ENCODE assay signal across 9 cellular contexts in the genomic region with DNA sequence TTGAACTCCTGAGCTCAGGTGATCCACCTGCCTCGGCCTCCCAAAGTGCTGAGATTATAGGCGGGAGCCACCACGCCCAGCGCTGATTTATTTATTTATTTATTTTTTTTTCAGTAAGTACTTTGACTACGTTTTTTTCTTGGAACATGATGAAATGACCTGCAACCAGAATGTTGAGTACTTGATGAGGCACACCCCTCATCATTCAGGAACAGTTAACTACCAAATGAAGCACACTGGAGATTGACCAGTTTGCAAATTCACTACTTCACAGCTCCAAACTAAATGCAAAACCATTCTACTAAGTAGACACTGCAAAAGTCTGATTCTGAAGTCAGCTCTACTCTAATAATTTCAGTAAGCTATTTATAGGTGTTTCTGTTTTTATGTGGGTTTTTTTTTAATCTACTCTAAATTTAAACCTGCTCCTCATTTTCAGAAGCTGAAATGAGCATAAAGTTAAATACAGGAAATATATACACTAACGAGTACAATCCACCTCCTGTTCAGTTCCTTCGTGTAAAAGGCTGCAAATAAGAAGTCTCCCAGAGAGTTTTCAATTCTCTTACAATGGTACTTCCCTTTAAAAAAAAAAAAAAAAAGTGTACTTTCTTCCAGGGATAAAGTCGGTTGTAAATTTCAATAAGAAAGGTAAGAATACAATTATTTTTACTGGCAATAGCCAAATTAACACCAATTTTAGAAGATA. TPM values are rescaled to one million over a fixed set of nuclear protein-coding genes. Genes with fewer than 3 reads are reported as not detected.
DNase-seq lines count a peak whose midpoint lies in the region; ATAC-seq and TF ChIP-seq lines count a peak whose summit lies in the region.
"Had no signal": no experiment of that assay in that cellular context is flagged by ENCODE, and none has a peak within 500 bp of the region (broad histone marks: within the 10 kb centered on the region; RNA-seq: fewer than 3 reads in every experiment).

No MANE protein-coding gene starts in this region.

- H3K27me3 ChIP-seq in hepatocyte: no peaks in the 10 kb centered on the region
- H3K27me3 ChIP-seq in thoracic aorta (replicated peaks; ENCODE audit: insufficient read depth): no peaks in the 10 kb centered on the region

- H3K36me3 ChIP-seq in hepatocyte (replicated peaks; ENCODE audit: insufficient read depth, low read depth): no peaks in the 10 kb centered on the region
- H3K36me3 ChIP-seq in thoracic aorta: no peaks in the 10 kb centered on the region

- H3K4me1 Mint-ChIP-seq in activated CD8-positive, alpha-beta memory T cell treated with anti-CD3 and anti-CD28 coated beads, Interleukin-2, amount 10 ng/mL, durations not matched to agents 7 days and 5 days: peaks cover 43% of the 10 kb centered on the region
- H3K4me1 Mint-ChIP-seq in WTC11: peaks cover 40% of the 10 kb centered on the region

- H3K36me3 Mint-ChIP-seq in activated CD8-positive, alpha-beta memory T cell treated with anti-CD3 and anti-CD28 coated beads, Interleukin-2, amount 10 ng/mL, durations not matched to agents 7 days and 5 days: peaks cover 6% of the 10 kb centered on the region
- no peaks in the 10 kb centered on the region for H3K36me3 Mint-ChIP-seq in WTC11

- H3K9me2 ChIP-seq in hepatocyte (replicated peaks; ENCODE audit: insufficient read depth): no peaks in the 10 kb centered on the region

- 65% methylated on average over 8 of the region's 8 CpGs for WGBS in hepatocyte (ENCODE audit: low lambda C conversion rate, missing lambda C conversion rate)

- H3K4me1 ChIP-seq in hepatocyte (ENCODE audit: insufficient read depth) (peaks cover 22% of the 10 kb centered on the region), thoracic aorta (ENCODE audit: control insufficient read depth in 1 of 2, low read depth in 2 of 2) (peaks cover 17 to 52% of the 10 kb centered on the region in 2 donors)

- DNase-seq in activated CD8-positive, alpha-beta memory T cell treated with anti-CD3 and anti-CD28 coated beads, Interleukin-2, amount 10 ng/mL, durations not matched to agents 7 days and 5 days: no peak
- DNase-seq in activated CD8-positive, alpha-beta memory T cell treated with anti-CD3 and anti-CD28 coated beads, Interleukin-2, amount 50 U/mL, for 4 hours: no peak
- DNase-seq in WTC11 (ENCODE audit: low spot score): no peak
- peak; percentile 12 for DNase-seq in hepatocyte (ENCODE audit: low spot score)
- DNase-seq in thoracic aorta (ENCODE audit: low spot score): no peak
- DNase-seq in GOT3 (lab: John Stamatoyannopoulos, UW): no peak
- no peak for DNase-seq in NCI-H345 treated with DMSO at 0.1 percent for 48 hours (lab: John Stamatoyannopoulos, UW; ENCODE audit: unreplicated experiment)
- DNase-seq: stimulated activated CD4-positive, alpha-beta T cell treated with anti-CD3 and anti-CD28 coated beads, Interleukin-4, amount 100 ng/mL, for 1 hour had no signal

- peak overlapping the region; percentile 88 for H3K4me3 Mint-ChIP-seq in activated CD8-positive, alpha-beta memory T cell treated with anti-CD3 and anti-CD28 coated beads, Interleukin-2, amount 10 ng/mL, durations not matched to agents 7 days and 5 days
- H3K4me3 Mint-ChIP-seq in WTC11: peak overlapping the region; percentile 92

- H3K4me3 ChIP-seq in hepatocyte: peak overlapping the region; percentile 95
- H3K4me3 ChIP-seq in thoracic aorta: peak overlapping the region; percentile 94

- H3K27ac ChIP-seq in hepatocyte (peak overlapping the region; percentile 85), thoracic aorta (peak overlapping the region in 1 of 2 donors; percentile 84)

- POLR2A ChIA-PET in WTC11 (lab: Charles Lee): interaction anchor here (1.6 kb wide), 1 partner anchor 52 kb away, joined by 9 read pairs; the partner anchor contains the start of gene NFU1

- H3K79me2 ChIP-seq in hepatocyte: peaks cover 64% of the 10 kb centered on the region

- H3K9me3 ChIP-seq in hepatocyte (ENCODE audit: low read depth) (no peaks in the 10 kb centered on the region), thoracic aorta (no peaks in the 10 kb centered on the region)

- no peaks in the 10 kb centered on the region for H3K9me3 Mint-ChIP-seq in activated CD8-positive, alpha-beta memory T cell treated with anti-CD3 and anti-CD28 coated beads, Interleukin-2, amount 10 ng/mL, durations not matched to agents 7 days and 5 days (ENCODE audit: low read depth)
- H3K9me3 Mint-ChIP-seq in WTC11: no peaks in the 10 kb centered on the region

- peak overlapping the region; percentile 84 for H3K27ac Mint-ChIP-seq in activated CD8-positive, alpha-beta memory T cell treated with anti-CD3 and anti-CD28 coated beads, Interleukin-2, amount 10 ng/mL, durations not matched to agents 7 days and 5 days
- no peak overlapping the region for H3K27ac Mint-ChIP-seq in WTC11

- CTCF ChIA-PET in activated CD8-positive, alpha-beta memory T cell treated with anti-CD3 and anti-CD28 coated beads, Interleukin-2, amount 10 ng/mL, durations not matched to agents 7 days and 5 days (lab: Charles Lee): interaction anchor here (0.5 to 3.1 kb wide), 6 partner anchors 9 to 918 kb away, joined by 3 to 20 read pairs (median 3); partner anchors contain the start of genes APLF, FBXO48 and NFU1
- CTCF ChIA-PET in WTC11 (lab: Charles Lee): interaction anchor here (1.2 to 3.3 kb wide), 4 partner anchors 9 to 339 kb away, joined by 3 to 30 read pairs (median 4); partner anchors contain the start of gene NFU1

- no peak for ATAC-seq in activated CD8-positive, alpha-beta memory T cell treated with anti-CD3 and anti-CD28 coated beads, Interleukin-2, amount 10 ng/mL, durations not matched to agents 7 days and 5 days
- ATAC-seq in WTC11 (no peak), thoracic aorta (ENCODE audit: insufficient number of reproducible peaks, low FRiP score, low read depth) (no peak), HG02852 (IDR thresholded peaks at IDR 0.05; ENCODE audit: unreplicated experiment) (no peak)

- TF ChIP-seq CTCF in WTC11 (IDR thresholded peaks at IDR 0.05): no peak
- TF ChIP-seq CTCF in hepatocyte (IDR thresholded peaks at IDR 0.05; ENCODE audit: poor library complexity): no peak
- no peak for TF ChIP-seq CTCF in thoracic aorta (IDR thresholded peaks at IDR 0.05)

- peak overlapping the region; percentile 88 for H3K4me2 ChIP-seq in hepatocyte

- H3K27me3 Mint-ChIP-seq in activated CD8-positive, alpha-beta memory T cell treated with anti-CD3 and anti-CD28 coated beads, Interleukin-2, amount 10 ng/mL, durations not matched to agents 7 days and 5 days: no peaks in the 10 kb centered on the region
- peaks cover 9% of the 10 kb centered on the region for H3K27me3 Mint-ChIP-seq in WTC11 (ENCODE audit: low read depth)

- no peak overlapping the region for H2AFZ ChIP-seq in hepatocyte

- peaks cover 48% of the 10 kb centered on the region for H4K20me1 ChIP-seq in hepatocyte (ENCODE audit: insufficient read depth, poor library complexity, severe bottlenecking)

TF ChIP-seq in WTC11, 78 proteins besides CTCF, POLR2A, EP300 and RAD21:
- no peak for TF ChIP-seq JUN (CRISPR knock-in tag; IDR thresholded peaks at IDR 0.05)
- TF ChIP-seq, protein P1, sequence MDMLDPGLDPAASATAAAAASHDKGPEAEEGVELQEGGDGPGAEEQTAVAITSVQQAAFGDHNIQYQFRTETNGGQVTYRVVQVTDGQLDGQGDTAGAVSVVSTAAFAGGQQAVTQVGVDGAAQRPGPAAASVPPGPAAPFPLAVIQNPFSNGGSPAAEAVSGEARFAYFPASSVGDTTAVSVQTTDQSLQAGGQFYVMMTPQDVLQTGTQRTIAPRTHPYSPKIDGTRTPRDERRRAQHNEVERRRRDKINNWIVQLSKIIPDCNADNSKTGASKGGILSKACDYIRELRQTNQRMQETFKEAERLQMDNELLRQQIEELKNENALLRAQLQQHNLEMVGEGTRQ (CRISPR knock-in tag; IDR thresholded peaks at IDR 0.05): no peak
- TF ChIP-seq ZNF138 (CRISPR knock-in tag; conservative IDR thresholded peaks at IDR 0.05): no peak
- peak; percentile 93 for TF ChIP-seq GABPB1 (CRISPR knock-in tag; IDR thresholded peaks at IDR 0.05)

RNA-seq across cellular contexts. Expression of gene GFPT1, which starts 1.4 kb away (rescaled TPM):
- 10 to 100 TPM; 21.7 to 22.8 TPM for total RNA-seq in activated CD8-positive, alpha-beta memory T cell treated with anti-CD3 and anti-CD28 coated beads, Interleukin-2, amount 10 ng/mL, durations not matched to agents 7 days and 5 days
- total RNA-seq in WTC11 (2021): 65.5 to 75.5 TPM (median 74.6 TPM) in 3 replicates
- total RNA-seq in hepatocyte: 75.4 and 80.0 TPM in 2 replicates
- polyA plus RNA-seq in hepatocyte: 58.2 and 62.7 TPM in 2 replicates
- 10 to 100 TPM; 45.6 to 53.1 TPM for total RNA-seq in thoracic aorta

RNA-seq across cellular contexts. Expression of gene NFU1, which starts 51.6 kb away (rescaled TPM):
- 10 to 100 TPM; 28.5 to 40.9 TPM for total RNA-seq in activated CD8-positive, alpha-beta memory T cell treated with anti-CD3 and anti-CD28 coated beads, Interleukin-2, amount 10 ng/mL, durations not matched to agents 7 days and 5 days
- total RNA-seq in WTC11 (2021) (39.3 to 47.8 TPM (median 46.1 TPM) in 3 replicates), hepatocyte (38.2 and 50.6 TPM in 2 replicates), thoracic aorta (10 to 100 TPM; 44.6 to 51.6 TPM)
- polyA plus RNA-seq in hepatocyte: 78.2 and 79.1 TPM in 2 replicates
